Comparison of ENCODE assay signal across 8 cellular contexts in the genomic region with DNA sequence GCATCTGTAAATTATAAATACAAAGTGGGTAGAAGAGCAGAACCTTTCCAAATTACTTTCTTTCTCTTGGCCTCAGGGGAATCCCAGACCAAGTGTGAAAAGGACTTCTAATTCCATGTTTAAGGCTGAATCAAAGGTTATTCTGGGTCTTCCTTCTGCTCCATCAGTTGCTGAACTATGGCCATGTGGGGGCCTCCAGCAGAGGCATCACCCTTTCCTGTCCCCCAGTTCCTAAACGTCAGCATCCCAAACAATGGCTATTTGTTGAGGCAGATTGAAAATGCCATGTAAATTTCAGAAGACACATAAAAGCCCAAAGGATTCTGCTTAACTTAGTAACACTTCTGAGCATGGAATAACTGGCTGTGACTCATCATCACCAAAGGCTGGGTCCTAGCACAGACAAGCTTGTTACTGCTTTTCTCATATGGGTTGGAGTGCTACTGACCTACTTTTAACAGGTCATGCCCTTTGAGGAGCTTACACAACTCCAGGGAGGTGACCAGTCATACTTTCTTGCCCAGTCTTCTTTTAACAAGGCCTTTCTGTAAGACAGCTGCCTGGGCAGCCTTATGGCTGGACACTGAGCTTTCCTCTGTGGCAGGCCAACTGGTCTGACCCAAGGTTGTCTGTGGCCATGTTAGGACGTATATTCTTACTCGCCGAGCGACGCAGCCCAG.
DNase-seq lines count a peak whose midpoint lies in the region; ATAC-seq and TF ChIP-seq lines count a peak whose summit lies in the region.

No MANE protein-coding gene starts in this region.

- H3K9ac ChIP-seq in subcutaneous abdominal adipose tissue (ENCODE audit: low read length in 5 of 5) (peak overlapping the region in 4 of 5 donors; percentile 15 to 33 (median 24)), endodermal cell (ENCODE audit: extremely low read depth, low read length, poor library complexity, severe bottlenecking) (no peak overlapping the region)

- DNase-seq in HT1080 (ENCODE audit: low read depth), result peak; percentile 81
- DNase-seq in body of pancreas, result peak in 2 of 4 donors; percentile 14 to 47
- peak; percentile 98 for DNase-seq in iris pigment epithelial cell (ENCODE audit: low read depth)
- DNase-seq in NCI-H146 treated with DMSO at 0.1 percent for 48 hours (lab: John Stamatoyannopoulos, UW; ENCODE audit: unreplicated experiment), result no peak
- DNase-seq in endodermal cell, result no peak

- H3K27ac Mint-ChIP-seq in endodermal cell, result no peak overlapping the region

- no peaks in the 10 kb centered on the region for H3K9me3 Mint-ChIP-seq in endodermal cell

- H3K27me3 Mint-ChIP-seq in endodermal cell (ENCODE audit: insufficient read depth), result no peaks in the 10 kb centered on the region

- WGBS in body of pancreas, 2 donors, result 82 to 86% methylated on average over 6 of the region's 6 CpGs
- 92 to 97% methylated on average over 6 of the region's 6 CpGs for WGBS in endodermal cell (ENCODE audit: insufficient coverage in 1 of 2, insufficient read length in 1 of 2), 2 experiments

- H3K27ac ChIP-seq in body of pancreas (peak overlapping the region in 3 of 4 donors; percentile 19 to 43 (median 19)), subcutaneous abdominal adipose tissue (ENCODE audit: low read depth, low read length) (peak overlapping the region; percentile 88), endodermal cell (ENCODE audit: low read depth, low read length) (no peak overlapping the region)

- peaks cover 35% of the 10 kb centered on the region for H3K36me3 Mint-ChIP-seq in endodermal cell (ENCODE audit: low read depth)

- no peaks in the 10 kb centered on the region for H3K27me3 ChIP-seq in body of pancreas
- no peaks in the 10 kb centered on the region for H3K27me3 ChIP-seq in subcutaneous abdominal adipose tissue (ENCODE audit: control insufficient read depth in 5 of 5, insufficient read depth in 4 of 5, low read length in 5 of 5)
- no peaks in the 10 kb centered on the region for H3K27me3 ChIP-seq in endodermal cell (ENCODE audit: control insufficient read depth, insufficient read depth, low read length, poor library complexity, severe bottlenecking)

- H3K4me3 Mint-ChIP-seq in endodermal cell, result no peak overlapping the region

- intact Hi-C loops in body of pancreas (cut with DNase I), result no loop called here

- TF ChIP-seq CTCF in body of pancreas (IDR thresholded peaks at IDR 0.05) (no peak), endodermal cell (conservative IDR thresholded peaks at IDR 0.05) (no peak)

- peak; percentile 52 for ATAC-seq in body of pancreas
- no peak for ATAC-seq in HG02970 (IDR thresholded peaks at IDR 0.05; ENCODE audit: low FRiP score, unreplicated experiment)
- ATAC-seq in HG03139 (IDR thresholded peaks at IDR 0.05; ENCODE audit: unreplicated experiment), result no peak

- H3K36me3 ChIP-seq in body of pancreas (replicated peaks in 1 of 2; ENCODE audit: insufficient read depth in 1 of 2, low read depth in 2 of 2), result peaks cover 0 to 15% of the 10 kb centered on the region in 2 donors
- peaks cover 5 to 30% (median 27%) of the 10 kb centered on the region in 5 donors for H3K36me3 ChIP-seq in subcutaneous abdominal adipose tissue (ENCODE audit: control insufficient read depth in 5 of 5, insufficient read depth in 5 of 5, low read length in 5 of 5)
- H3K36me3 ChIP-seq in endodermal cell (ENCODE audit: control insufficient read depth, insufficient read depth, low read length), result peaks cover 34% of the 10 kb centered on the region

- no peaks in the 10 kb centered on the region for H3K9me3 ChIP-seq in body of pancreas
- no peaks in the 10 kb centered on the region for H3K9me3 ChIP-seq in subcutaneous abdominal adipose tissue (ENCODE audit: control insufficient read depth in 5 of 5, low read length in 5 of 5)
- no peaks in the 10 kb centered on the region for H3K9me3 ChIP-seq in endodermal cell (ENCODE audit: control insufficient read depth, low read length)

- H3K4me1 ChIP-seq in body of pancreas (peaks cover 5% of the 10 kb centered on the region), subcutaneous abdominal adipose tissue (ENCODE audit: control insufficient read depth in 5 of 5, insufficient read depth in 5 of 5, low read length in 5 of 5) (peaks cover 17 to 54% (median 27%) of the 10 kb centered on the region in 5 donors), endodermal cell (ENCODE audit: control insufficient read depth, insufficient read depth, low read length) (no peaks in the 10 kb centered on the region)

- H3K4me3 ChIP-seq in body of pancreas (no peak overlapping the region), subcutaneous abdominal adipose tissue (ENCODE audit: low read depth in 1 of 5, low read length in 5 of 5) (no peak overlapping the region), endodermal cell (ENCODE audit: low read length) (no peak overlapping the region)

- H3K4me1 Mint-ChIP-seq in endodermal cell, result no peaks in the 10 kb centered on the region

- no peak for TF ChIP-seq POLR2A in body of pancreas (IDR thresholded peaks at IDR 0.05)

Comparison
In these comparisons a context has a peak if more than half of its experiments do, and no peak if none do; other contexts are left out.
1. DNase-seq: peak in HT1080 (single experiment) and iris pigment epithelial cell (single experiment); none in NCI-H146 treated with DMSO at 0.1 percent for 48 hours (single experiment) and endodermal cell (single experiment).